2 cellular contexts compared by ENCODE assay signal in genomic region chr1:168217664-168218063, GRCh38.
TF ChIP-seq lines count a peak whose summit lies in the region.

No MANE protein-coding gene starts in this region.

TF ChIP-seq in SK-N-SH treated with all-trans-retinoic acid at 6 μM for 48 hours, 23 proteins besides CTCF, POLR2A, EP300 and RAD21:
- TF ChIP-seq TSHZ2 (CRISPR knock-in tag; IDR thresholded peaks at IDR 0.05) (no peak), OSR1 (CRISPR knock-in tag; IDR thresholded peaks at IDR 0.05) (no peak), TOX (CRISPR knock-in tag; IDR thresholded peaks at IDR 0.05; ENCODE audit: borderline replicate concordance) (no peak), ZC3H10 (CRISPR knock-in tag; IDR thresholded peaks at IDR 0.05) (no peak), GLIS3 (CRISPR knock-in tag; IDR thresholded peaks at IDR 0.05) (no peak)

TF ChIP-seq in SK-N-SH, 30 proteins besides CTCF, POLR2A, EP300 and RAD21 (continued from another document):
- TF ChIP-seq USF1 (IDR thresholded peaks at IDR 0.05; ENCODE audit: borderline replicate concordance, low read depth) (no peak), TAF1 (IDR thresholded peaks at IDR 0.05; ENCODE audit: borderline replicate concordance, low read depth, low read length) (no peak), ZBTB33 (IDR thresholded peaks at IDR 0.05; ENCODE audit: borderline replicate concordance, low read depth) (no peak), JUND (IDR thresholded peaks at IDR 0.05) (no peak), IRF3 (IDR thresholded peaks at IDR 0.05; ENCODE audit: low read depth, low read length) (no peak), NFIC (IDR thresholded peaks at IDR 0.05; ENCODE audit: borderline replicate concordance) (no peak), USF2 (IDR thresholded peaks at IDR 0.05; ENCODE audit: borderline replicate concordance, low read depth, low read length) (no peak), TCF12 (IDR thresholded peaks at IDR 0.05) (no peak), RXRA (IDR thresholded peaks at IDR 0.05; ENCODE audit: borderline replicate concordance, low read depth) (no peak)
